In genomic region chr3:30646961-30647752, GRCh38 we compare ENCODE assay signal across 15 cellular contexts. TPM values are rescaled to one million over a fixed set of nuclear protein-coding genes. Genes with fewer than 3 reads are reported as not detected.
DNase-seq lines count a peak whose midpoint lies in the region; TF ChIP-seq lines count a peak whose summit lies in the region.
"Had no signal": no experiment of that assay in that cellular context is flagged by ENCODE, and none has a peak within 500 bp of the region (broad histone marks: within the 10 kb centered on the region; RNA-seq: fewer than 3 reads in every experiment).

No MANE protein-coding gene starts in this region.

- intact Hi-C loops in Calu3 (cut with micrococcal nuclease; ENCODE audit: unreplicated experiment), result no loop called here

- POLR2A ChIA-PET in CD8-positive, alpha-beta memory T cell (lab: Charles Lee), result interaction anchor here (0.6 to 1.9 kb wide), 9 partner anchors 8 to 970 kb away, joined by 3 to 6 read pairs (median 4); no protein-coding TSS in a partner anchor

- H3K27me3 ChIP-seq in BLaER1 (no peaks in the 10 kb centered on the region), muscle layer of duodenum (ENCODE audit: low read depth, low read length) (no peaks in the 10 kb centered on the region)
- H3K27me3 ChIP-seq in CD8-positive, alpha-beta memory T cell (ENCODE audit: insufficient read depth, low read length, poor library complexity, severe bottlenecking), result no peaks in the 10 kb centered on the region
- H3K27me3 ChIP-seq: BE2C had no signal

- H4K20me1 ChIP-seq in BLaER1, result peaks cover 11% of the 10 kb centered on the region; the same call in 1 of the 2 replicates

- H3K9ac ChIP-seq in BLaER1, result peak overlapping the region; percentile 47; the same call in 1 of the 2 replicates

- H3K9me3 Mint-ChIP-seq in CD8-positive, alpha-beta memory T cell, result no peaks in the 10 kb centered on the region
- H3K9me3 Mint-ChIP-seq in activated naive CD8-positive, alpha-beta T cell (ENCODE audit: low read depth), result no peaks in the 10 kb centered on the region
- no peaks in the 10 kb centered on the region for H3K9me3 Mint-ChIP-seq in Calu3 (ENCODE audit: low read depth, unreplicated experiment)
- H3K9me3 Mint-ChIP-seq: activated T-cell treated with anti-CD3 and anti-CD28 coated beads, Interleukin-2, amount 50 U/mL, for 4 hours; brain had no signal

- H3K4me1 ChIP-seq in BLaER1, result peaks cover 96% of the 10 kb centered on the region
- H3K4me1 ChIP-seq in CD8-positive, alpha-beta memory T cell (ENCODE audit: insufficient read depth, low read length), result peaks cover 98% of the 10 kb centered on the region
- peaks cover 41 to 74% of the 10 kb centered on the region in 2 donors for H3K4me1 ChIP-seq in muscle layer of duodenum (ENCODE audit: control insufficient read depth in 1 of 2, insufficient read depth in 2 of 2, low read length in 2 of 2)
- H3K4me1 ChIP-seq: BE2C had no signal

- H3K4me3 ChIP-seq in BLaER1 (0 out of 2 replicates have a peak overlapping the region, but pooled peaks have one; percentile 5), muscle layer of duodenum (ENCODE audit: low read depth in 1 of 2, low read length in 2 of 2) (no peak overlapping the region)
- no peak overlapping the region for H3K4me3 ChIP-seq in CD8-positive, alpha-beta memory T cell (ENCODE audit: low read length)

- CTCF ChIA-PET in CD8-positive, alpha-beta memory T cell (lab: Charles Lee), result interaction anchor here (1.3 to 3.8 kb wide), 5 partner anchors 9 to 24 kb away, joined by 3 to 12 read pairs (median 5); no protein-coding TSS in a partner anchor
- CTCF ChIA-PET in Calu3 (lab: Charles Lee), result no interaction called here

- H3K4me1 Mint-ChIP-seq in CD8-positive, alpha-beta memory T cell, result peaks cover 84 to 100% (median 98%) of the 10 kb centered on the region in 3 donors
- peaks cover 98% of the 10 kb centered on the region for H3K4me1 Mint-ChIP-seq in activated naive CD8-positive, alpha-beta T cell (ENCODE audit: low read depth)
- peaks cover 26% of the 10 kb centered on the region for H3K4me1 Mint-ChIP-seq in Calu3 (ENCODE audit: low read depth, unreplicated experiment)

- H3K36me3 Mint-ChIP-seq in CD8-positive, alpha-beta memory T cell, result peaks cover 8 to 71% (median 41%) of the 10 kb centered on the region in 3 donors
- H3K36me3 Mint-ChIP-seq in activated naive CD8-positive, alpha-beta T cell, result peaks cover 55% of the 10 kb centered on the region
- peaks cover 47% of the 10 kb centered on the region for H3K36me3 Mint-ChIP-seq in Calu3 (ENCODE audit: insufficient read depth, unreplicated experiment)

- no peaks in the 10 kb centered on the region for H3K27me3 Mint-ChIP-seq in CD8-positive, alpha-beta memory T cell
- H3K27me3 Mint-ChIP-seq in activated naive CD8-positive, alpha-beta T cell, result no peaks in the 10 kb centered on the region
- no peaks in the 10 kb centered on the region for H3K27me3 Mint-ChIP-seq in Calu3 (ENCODE audit: unreplicated experiment)

- peak overlapping the region; percentile 85 to 98 (median 92) for H3K27ac Mint-ChIP-seq in CD8-positive, alpha-beta memory T cell
- peak overlapping the region; percentile 97 for H3K27ac Mint-ChIP-seq in activated naive CD8-positive, alpha-beta T cell
- H3K27ac Mint-ChIP-seq in Calu3 (ENCODE audit: unreplicated experiment), result no peak overlapping the region
- H3K27ac Mint-ChIP-seq: brain had no signal

- H3K27ac ChIP-seq in BLaER1 (peak overlapping the region; percentile 95), muscle layer of duodenum (ENCODE audit: low read length) (peak overlapping the region; percentile 17)
- no peak overlapping the region for H3K27ac ChIP-seq in CD8-positive, alpha-beta memory T cell (ENCODE audit: low read depth, low read length)
- H3K27ac ChIP-seq: WERI-Rb-1 had no signal

- peak overlapping the region; percentile 92 for H3K4me2 ChIP-seq in BLaER1

- H3K4me3 Mint-ChIP-seq in CD8-positive, alpha-beta memory T cell, result peak overlapping the region in 4 of 7 donors; percentile 53 to 63 (median 58)
- peak overlapping the region; percentile 78 for H3K4me3 Mint-ChIP-seq in activated naive CD8-positive, alpha-beta T cell
- no peak overlapping the region for H3K4me3 Mint-ChIP-seq in Calu3 (ENCODE audit: low read depth, unreplicated experiment)
- H3K4me3 Mint-ChIP-seq: activated T-cell treated with anti-CD3 and anti-CD28 coated beads, Interleukin-2, amount 50 U/mL, for 4 hours; brain had no signal

- H3K36me3 ChIP-seq in BLaER1, result peaks cover 70% of the 10 kb centered on the region
- H3K36me3 ChIP-seq in CD8-positive, alpha-beta memory T cell (ENCODE audit: insufficient read depth, low read length), result peaks cover 55% of the 10 kb centered on the region
- peaks cover 42 to 55% of the 10 kb centered on the region in 2 donors for H3K36me3 ChIP-seq in muscle layer of duodenum (ENCODE audit: control insufficient read depth in 1 of 2, insufficient read depth in 2 of 2, low read length in 2 of 2)
- H3K36me3 ChIP-seq: BE2C, WERI-Rb-1 had no signal

- no peak for DNase-seq in CD8-positive, alpha-beta memory T cell
- no peak for DNase-seq in NCI-H345 (lab: John Stamatoyannopoulos, UW)
- no peak for DNase-seq in stimulated activated CD4-positive, alpha-beta T cell treated with anti-CD3 and anti-CD28 coated beads, Interleukin-4, amount 100 ng/mL, for 24 hours
- no peak for DNase-seq in Calu3
- DNase-seq in CD1c-positive myeloid dendritic cell (ENCODE audit: extremely low spot score), result no peak
- DNase-seq: activated T-cell treated with anti-CD3 and anti-CD28 coated beads, Interleukin-2, amount 50 U/mL, for 4 hours; BE2C; EL; midbrain; NCI-H2171 treated with DMSO at 0.1 percent for 48 hours; WERI-Rb-1 had no signal

- BruUV-seq in Calu3 (replicated peaks; lab: Mats Ljungman, UMichigan), result no TSS peak

- TF ChIP-seq CTCF in Calu3 (IDR thresholded peaks at IDR 0.05; ENCODE audit: unreplicated experiment), result no peak

- no peaks in the 10 kb centered on the region for H3K9me3 ChIP-seq in BLaER1
- H3K9me3 ChIP-seq in CD8-positive, alpha-beta memory T cell (ENCODE audit: low read length), result no peaks in the 10 kb centered on the region
- H3K9me3 ChIP-seq in muscle layer of duodenum (ENCODE audit: control insufficient read depth in 1 of 2, low read length in 2 of 2), result no peaks in the 10 kb centered on the region
- H3K9me3 ChIP-seq: BE2C had no signal

RNA-seq across cellular contexts. Expression of gene TGFBR2, which starts 40.8 kb away (rescaled TPM):
- total RNA-seq in CD8-positive, alpha-beta memory T cell, result 10 to 100 TPM; 55.3 to 56.3 TPM
- polyA plus RNA-seq in CD8-positive, alpha-beta memory T cell, result 108 TPM
- total RNA-seq in Calu3 (2022), result 103 and 105 TPM in 2 replicates
